ENCODE assay signal across 7 cellular contexts in the genomic region with DNA sequence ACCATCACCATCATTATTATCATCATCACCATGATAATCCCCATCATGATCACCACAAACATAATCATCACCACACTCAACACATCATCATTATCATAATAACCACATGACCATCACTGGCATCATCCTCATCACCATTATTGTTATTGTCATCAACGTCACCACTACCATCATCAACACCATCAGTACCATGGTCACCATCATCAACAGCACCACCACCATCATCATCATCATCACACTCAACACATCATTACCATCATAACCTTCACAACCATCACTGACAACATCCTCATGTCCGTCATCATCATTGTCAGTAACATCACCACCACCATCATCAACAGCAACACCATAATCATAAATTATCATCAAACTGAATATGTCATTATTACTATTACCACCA.
"Had no signal": no experiment of that assay in that cellular context is flagged by ENCODE, and none has a peak within 500 bp of the region (broad histone marks: within the 10 kb centered on the region; RNA-seq: fewer than 3 reads in every experiment).

No MANE protein-coding gene starts in this region.

- H3K27ac ChIP-seq: GM23248, HL-60 had no signal

- H3K27me3 Mint-ChIP-seq: IgD-negative memory B cell had no signal

- H3K9ac ChIP-seq: GM23248 had no signal

- H3K36me3 ChIP-seq: HAP-1 had no signal

- H3K4me1 Mint-ChIP-seq: IgD-negative memory B cell had no signal

- DNase-seq: GM23248, GOT3, H7, KG1 had no signal

- H3K9me3 ChIP-seq: HAP-1 had no signal

- H3K4me3 Mint-ChIP-seq: IgD-negative memory B cell had no signal

- H3K4me1 ChIP-seq: HAP-1 had no signal

- H3K4me3 ChIP-seq: GM23248, HAP-1 had no signal
